ENCODE assay signal across 17 cellular contexts in genomic region chr14:80956105-80956504, GRCh38. TPM values are rescaled to one million over a fixed set of nuclear protein-coding genes. Genes with fewer than 3 reads are reported as not detected.
DNase-seq lines count a peak whose midpoint lies in the region; ATAC-seq, FAIRE-seq and TF ChIP-seq lines count a peak whose summit lies in the region.
"Had no signal": no experiment of that assay in that cellular context is flagged by ENCODE, and none has a peak within 500 bp of the region (broad histone marks: within the 10 kb centered on the region; RNA-seq: fewer than 3 reads in every experiment).

No MANE protein-coding gene starts in this region.

- H3K9ac ChIP-seq in HepG2 (ENCODE audit: insufficient read depth, low read depth, low read length) (no peak overlapping the region), GM23248 (no peak overlapping the region)

- POLR2A ChIA-PET in HepG2 (lab: Yijun Ruan, JAX) = no interaction called here

- H3K36me3 ChIP-seq in HepG2 (replicated peaks in 1 of 2; ENCODE audit: control insufficient read depth in 1 of 2, insufficient read depth in 2 of 2, low read length in 2 of 2) = no peaks in the 10 kb centered on the region
- H3K36me3 ChIP-seq in right lobe of liver = no peaks in the 10 kb centered on the region
- no peaks in the 10 kb centered on the region for H3K36me3 ChIP-seq in thyroid gland
- no peaks in the 10 kb centered on the region for H3K36me3 ChIP-seq in GM23248 (ENCODE audit: low read depth)
- H3K36me3 ChIP-seq: colonic mucosa, WERI-Rb-1 had no signal

- in situ Hi-C loops in HepG2 (cut with HindIII; ENCODE audit: extremely low pct_ligation_motif_present, low pct_unique_long_range_greater_than_20kb) (no loop called here), astrocyte of the cerebellum (cut with HindIII; ENCODE audit: low sequenced_read_pairs) (no loop called here), GM23248 (cut with MboI) (no loop called here)

- no peak for TF ChIP-seq EP300 in HepG2 (IDR thresholded peaks at IDR 0.05; ENCODE audit: low read depth in 2 of 2, low read length in 2 of 2)
- TF ChIP-seq EP300 in HepG2 (CRISPR knock-in tag; IDR thresholded peaks at IDR 0.05; ENCODE audit: borderline replicate concordance) = no peak

- intact Hi-C loops in HepG2 (cut with micrococcal nuclease; ENCODE audit: unreplicated experiment) (no loop called here), right lobe of liver (cut with DNase I) (no loop called here), thyroid gland (cut with DNase I) (loop anchor here (5.0 kb wide), 1 partner anchor 211 kb away; no protein-coding TSS in a partner anchor)

- TF ChIP-seq RAD21 in HepG2 (CRISPR knock-in tag; IDR thresholded peaks at IDR 0.05) = no peak

- H3K4me1 ChIP-seq in HepG2 (ENCODE audit: insufficient read depth, low read length) = peaks cover 10% of the 10 kb centered on the region
- peaks cover 0 to 17% (median 0%) of the 10 kb centered on the region in 4 donors for H3K4me1 ChIP-seq in right lobe of liver
- peaks cover 5% of the 10 kb centered on the region in 2 donors for H3K4me1 ChIP-seq in thyroid gland
- peaks cover 4% of the 10 kb centered on the region; the same call in 1 of the 2 replicates for H3K4me1 ChIP-seq in GM23248 (ENCODE audit: insufficient read depth)
- H3K4me1 ChIP-seq: colonic mucosa had no signal

- TF ChIP-seq CTCF in HepG2 (CRISPR knock-in tag; IDR thresholded peaks at IDR 0.05) (no peak), right lobe of liver (IDR thresholded peaks at IDR 0.05) (no peak), astrocyte of the cerebellum (IDR thresholded peaks at IDR 0.05; ENCODE audit: low read depth, low read length, missing control alignments) (no peak), thyroid gland (IDR thresholded peaks at IDR 0.05) (no peak)

- no peaks in the 10 kb centered on the region for H3K9me3 ChIP-seq in HepG2 (ENCODE audit: low read length)
- H3K9me3 ChIP-seq in right lobe of liver = no peaks in the 10 kb centered on the region
- H3K9me3 ChIP-seq in thyroid gland = no peaks in the 10 kb centered on the region
- no peaks in the 10 kb centered on the region for H3K9me3 ChIP-seq in GM23248 (ENCODE audit: low read depth)
- H3K9me3 ChIP-seq: colonic mucosa had no signal

- no peaks in the 10 kb centered on the region for H4K20me1 ChIP-seq in HepG2 (ENCODE audit: insufficient read depth, low read length)
- H4K20me1 ChIP-seq in GM23248 (ENCODE audit: insufficient read depth) = no peaks in the 10 kb centered on the region

- no peak for FAIRE-seq in HepG2 (lab: Jason Lieb, UNC)

- no peak overlapping the region for H3K27ac ChIP-seq in HepG2 (ENCODE audit: extremely low read length, insufficient read depth, low read length)
- H3K27ac ChIP-seq in right lobe of liver = no peak overlapping the region
- peak overlapping the region; percentile 93 to 95 (median 94) for H3K27ac ChIP-seq in thyroid gland
- no peak overlapping the region for H3K27ac ChIP-seq in GM23248
- H3K27ac ChIP-seq: colonic mucosa, WERI-Rb-1 had no signal

- peaks cover 4 to 22% of the 10 kb centered on the region in 2 experiments; a peak in 3 of 5 replicates for H3K27me3 ChIP-seq in HepG2 (ENCODE audit: control insufficient read depth in 1 of 2, insufficient read depth in 2 of 2, low read length in 2 of 2)
- no peaks in the 10 kb centered on the region for H3K27me3 ChIP-seq in right lobe of liver
- no peaks in the 10 kb centered on the region for H3K27me3 ChIP-seq in thyroid gland
- H3K27me3 ChIP-seq in GM23248 (replicated peaks; ENCODE audit: insufficient read depth) = peaks cover 18% of the 10 kb centered on the region; the same call in 1 of the 2 replicates

- BruUV-seq in HepG2 (replicated peaks; lab: Mats Ljungman, UMichigan) = no TSS peak

- H3K9me2 ChIP-seq in GM23248 (ENCODE audit: insufficient read depth) = no peaks in the 10 kb centered on the region

- DNase-seq in HepG2 (ENCODE audit: low spot score) (no peak), right lobe of liver (no peak), astrocyte of the cerebellum (ENCODE audit: low read depth) (no peak), thyroid gland (no peak), HuH-7 (ENCODE audit: low spot score) (no peak), GM23248 (no peak)
- DNase-seq in Jurkat, Clone E6-1 (ENCODE audit: low read depth, low spot score) = no peak
- DNase-seq: activated CD8-positive, alpha-beta memory T cell treated with anti-CD3 and anti-CD28 coated beads, Interleukin-2, amount 10 ng/mL, durations not matched to agents 7 days and 5 days; colonic mucosa; hippocampal formation; MM.1S; naive B cell; NCI-H187 treated with DMSO at 0.1 percent for 48 hours; NCI-H510A; stimulated activated CD4-positive, alpha-beta T cell treated with anti-CD3 and anti-CD28 coated beads, Interleukin-4, amount 100 ng/mL, for 1 hour; WERI-Rb-1 had no signal

- no peak for TF ChIP-seq POLR2A in HepG2 (IDR thresholded peaks at IDR 0.05; ENCODE audit: insufficient read depth in 1 of 2, low read depth in 2 of 2, low read length in 2 of 2)
- TF ChIP-seq POLR2A in right lobe of liver (IDR thresholded peaks at IDR 0.05) = no peak
- TF ChIP-seq POLR2A in thyroid gland (IDR thresholded peaks at IDR 0.05) = no peak

- CTCF ChIA-PET in HepG2 (lab: Yijun Ruan, JAX; ENCODE audit: low intra/inter-chr PET ratio, low total read pairs) = interaction anchor here (3.2 kb wide), 1 partner anchor 31 kb away, joined by 30 read pairs; no protein-coding TSS in a partner anchor

- H3F3A ChIP-seq in GM23248 (ENCODE audit: insufficient read depth) = peaks cover 4% of the 10 kb centered on the region; the same call in 1 of the 2 replicates

- H2AFZ ChIP-seq in HepG2 (ENCODE audit: low read length) = no peak overlapping the region
- no peak overlapping the region for H2AFZ ChIP-seq in GM23248

- ATAC-seq in HepG2 (no peak), right lobe of liver (no peak)
- ATAC-seq: activated CD8-positive, alpha-beta memory T cell treated with anti-CD3 and anti-CD28 coated beads, Interleukin-2, amount 10 ng/mL, durations not matched to agents 7 days and 5 days had no signal

- H3K4me2 ChIP-seq in HepG2 (ENCODE audit: low read depth, low read length) (no peak overlapping the region), GM23248 (ENCODE audit: unreplicated experiment) (no peak overlapping the region)

- H3K4me3 ChIP-seq in HepG2 (replicated peaks in 1 of 3; ENCODE audit: insufficient read depth in 1 of 3, low read depth in 2 of 3, low read length in 3 of 3) (no peak overlapping the region), right lobe of liver (no peak overlapping the region), astrocyte of the cerebellum (ENCODE audit: low read depth, low read length) (peak overlapping the region; percentile 42), thyroid gland (replicated peaks in 1 of 3) (peak overlapping the region; percentile 26 to 65 (median 41)), GM23248 (no peak overlapping the region)
- peak overlapping the region; percentile 88 for H3K4me3 ChIP-seq in Jurkat, Clone E6-1 (ENCODE audit: low read length)

- 3% methylated on average over 1 of the region's 1 CpG for WGBS in HepG2 (ENCODE audit: low lambda C conversion rate)
- 47% methylated on average over 1 of the region's 1 CpG for WGBS in right lobe of liver (ENCODE audit: insufficient coverage, low coverage, low lambda C conversion rate, missing lambda C conversion rate)
- 36 to 43% methylated on average over 1 of the region's 1 CpG for WGBS in thyroid gland, 2 donors
- WGBS in GM23248 (ENCODE audit: low coverage in 1 of 2, low lambda C conversion rate in 2 of 2, missing lambda C conversion rate in 2 of 2), 2 experiments = 83 to 85% methylated on average over 1 of the region's 1 CpG

- H3K79me2 ChIP-seq in HepG2 (ENCODE audit: insufficient read depth, low read length) (no peaks in the 10 kb centered on the region), GM23248 (ENCODE audit: insufficient read depth) (no peaks in the 10 kb centered on the region)

RNA-seq across cellular contexts. Expression of gene TSHR, which starts 0.7 kb away (rescaled TPM):
- total RNA-seq in HepG2 (2016; rRNA removed; fragmentation: Illumina TruSeq; extraction: Trizol) (not detected in 2 replicates), right lobe of liver (under 1 TPM in 1 of 6 experiments, not detected in 5; 0.37 TPM), thyroid gland (100 to 1,000 TPM; 551 to 711 (median 608) TPM)
- not detected in 2 replicates for total RNA-seq in HepG2 (2016; cell fraction: cytosol; rRNA removed; fragmentation: Illumina TruSeq; extraction: Trizol; ENCODE audit: low read depth)
- not detected in 2 replicates for total RNA-seq in HepG2 (2016; cell fraction: insoluble cytoplasmic fraction; rRNA removed; fragmentation: Illumina TruSeq; extraction: Trizol)
- total RNA-seq in HepG2 (2016; cell fraction: membrane; rRNA removed; fragmentation: Illumina TruSeq; extraction: Trizol) = not detected in 2 replicates
- not detected in 2 replicates for total RNA-seq in HepG2 (2016; cell fraction: nucleus; rRNA removed; fragmentation: Illumina TruSeq; extraction: Trizol)
- polyA plus RNA-seq in HepG2 (2011; rRNA removed) (not detected in 2 replicates), GM23248 (2016; fragmentation: Nextera tagmentation; extraction: Ambion mirVana) (not detected in 2 replicates)
- not detected in 2 replicates for polyA plus RNA-seq in HepG2 (2011; cell fraction: cytosol; rRNA removed)
- not detected in 2 replicates for polyA plus RNA-seq in HepG2 (2011; cell fraction: nucleus; rRNA removed)
- polyA plus RNA-seq in HepG2 (2012) = 0.07 TPM in 1 of 2 replicates, not detected in the other
- not detected in 2 replicates for polyA plus RNA-seq in HepG2 (2016; cell fraction: cytosol; fragmentation: Illumina TruSeq; extraction: Trizol; ENCODE audit: low read depth)
- not detected in 2 replicates for polyA plus RNA-seq in HepG2 (2016; cell fraction: insoluble cytoplasmic fraction; fragmentation: Illumina TruSeq; extraction: Trizol; ENCODE audit: low read depth)
- polyA plus RNA-seq in HepG2 (2016; cell fraction: membrane; fragmentation: Illumina TruSeq; extraction: Trizol; ENCODE audit: low read depth) = not detected in 2 replicates
- not detected in 2 replicates for polyA plus RNA-seq in HepG2 (2016; cell fraction: nucleus; fragmentation: Illumina TruSeq; extraction: Trizol; ENCODE audit: insufficient read depth, low read depth)
- not detected in 2 replicates for polyA minus RNA-seq in HepG2 (2011; rRNA and poly(A)+ RNA removed; ENCODE audit: low replicate concordance)
- not detected in 2 replicates for polyA minus RNA-seq in HepG2 (2011; cell fraction: cytosol; rRNA and poly(A)+ RNA removed)
- polyA minus RNA-seq in HepG2 (2011; cell fraction: nucleus; rRNA and poly(A)+ RNA removed) = not detected in 2 replicates
- polyA plus RNA-seq in Jurkat, Clone E6-1 (2012; ENCODE audit: insufficient read depth, insufficient read length) = 10.1 TPM
- total RNA-seq in GM23248 (2014; rRNA removed; shearing (Covaris generic)) = not detected in 2 replicates
- total RNA-seq: Right ventricle myocardium inferior had no signal

RNA-seq across cellular contexts. Expression of gene CEP128, which starts 14.6 kb away (rescaled TPM):
- total RNA-seq in HepG2 (2016; rRNA removed; fragmentation: Illumina TruSeq; extraction: Trizol) = 5.5 and 7.5 TPM in 2 replicates
- total RNA-seq in HepG2 (2016; cell fraction: cytosol; rRNA removed; fragmentation: Illumina TruSeq; extraction: Trizol; ENCODE audit: low read depth) = 35.7 and 38.7 TPM in 2 replicates
- total RNA-seq in HepG2 (2016; cell fraction: insoluble cytoplasmic fraction; rRNA removed; fragmentation: Illumina TruSeq; extraction: Trizol) = 3.9 and 7.0 TPM in 2 replicates
- 7.7 and 11.7 TPM in 2 replicates for total RNA-seq in HepG2 (2016; cell fraction: membrane; rRNA removed; fragmentation: Illumina TruSeq; extraction: Trizol)
- total RNA-seq in HepG2 (2016; cell fraction: nucleus; rRNA removed; fragmentation: Illumina TruSeq; extraction: Trizol) = 19.0 and 23.5 TPM in 2 replicates
- polyA plus RNA-seq in HepG2 (2011; rRNA removed) = 0.99 and 1.3 TPM in 2 replicates
- polyA plus RNA-seq in HepG2 (2011; cell fraction: cytosol; rRNA removed) = 0.47 and 0.65 TPM in 2 replicates
- 3.1 and 4.3 TPM in 2 replicates for polyA plus RNA-seq in HepG2 (2011; cell fraction: nucleus; rRNA removed)
- 1.0 and 1.3 TPM in 2 replicates for polyA plus RNA-seq in HepG2 (2012)
- 0.60 and 0.68 TPM in 2 replicates for polyA plus RNA-seq in HepG2 (2016; cell fraction: cytosol; fragmentation: Illumina TruSeq; extraction: Trizol; ENCODE audit: low read depth)
- 3.3 and 4.2 TPM in 2 replicates for polyA plus RNA-seq in HepG2 (2016; cell fraction: insoluble cytoplasmic fraction; fragmentation: Illumina TruSeq; extraction: Trizol; ENCODE audit: low read depth)
- polyA plus RNA-seq in HepG2 (2016; cell fraction: membrane; fragmentation: Illumina TruSeq; extraction: Trizol; ENCODE audit: low read depth) = 1.0 and 1.2 TPM in 2 replicates
- polyA plus RNA-seq in HepG2 (2016; cell fraction: nucleus; fragmentation: Illumina TruSeq; extraction: Trizol; ENCODE audit: insufficient read depth, low read depth) = 6.7 and 9.1 TPM in 2 replicates
- 5.3 and 24.3 TPM in 2 replicates for polyA minus RNA-seq in HepG2 (2011; rRNA and poly(A)+ RNA removed; ENCODE audit: low replicate concordance)
- 3.1 and 3.4 TPM in 2 replicates for polyA minus RNA-seq in HepG2 (2011; cell fraction: cytosol; rRNA and poly(A)+ RNA removed)
- 14.8 and 17.5 TPM in 2 replicates for polyA minus RNA-seq in HepG2 (2011; cell fraction: nucleus; rRNA and poly(A)+ RNA removed)
- 1 to 10 TPM in 5 of 6 experiments, under 1 TPM in 1; 0.81 to 9.5 (median 1.7) TPM for total RNA-seq in right lobe of liver
- polyA plus RNA-seq in Jurkat, Clone E6-1 (2012; ENCODE audit: insufficient read depth, insufficient read length) = 9.2 TPM
- total RNA-seq in thyroid gland = 10 to 100 TPM; 13.9 to 18.1 (median 16.0) TPM
- 0.76 and 5.2 TPM in 2 replicates for total RNA-seq in GM23248 (2014; rRNA removed; shearing (Covaris generic))
- polyA plus RNA-seq in GM23248 (2016; fragmentation: Nextera tagmentation; extraction: Ambion mirVana) = 1.7 and 2.4 TPM in 2 replicates

Comparison
In these comparisons a context has a peak if more than half of its experiments do, and no peak if none do; other contexts are left out.
1. H3K27ac ChIP-seq: peak in thyroid gland (3 of 3); none in HepG2 (single experiment), right lobe of liver (0 of 3) and GM23248 (single experiment).
2. H3K4me3 ChIP-seq: peak in Jurkat, Clone E6-1 (single experiment), astrocyte of the cerebellum (single experiment) and thyroid gland (3 of 3); none in HepG2 (0 of 3), right lobe of liver (0 of 3) and GM23248 (single experiment).
3. RNA of gene TSHR, which starts 0.7 kb away (total RNA-seq): 551 to 711 TPM in thyroid gland; not detected in HepG2, 0.37 TPM in right lobe of liver and not detected in GM23248; every median in the first group is over 100 times any median in the second.